In genomic region chr4:184344899-184345572, GRCh38 we compare ENCODE assay signal across 1 cellular context.
TF ChIP-seq lines count a peak whose summit lies in the region.

No MANE protein-coding gene starts in this region.

TF ChIP-seq in GM12878, 131 proteins besides CTCF, POLR2A, EP300 and RAD21 (continued from another document):
- TF ChIP-seq NKRF (conservative IDR thresholded peaks at IDR 0.05) (no peak), SREBF2 (IDR thresholded peaks at IDR 0.05; ENCODE audit: low read length) (no peak), MTA2 (IDR thresholded peaks at IDR 0.05; ENCODE audit: low read depth) (no peak), PKNOX1 (IDR thresholded peaks at IDR 0.05) (no peak; the same call in 1 of the 2 replicates), NBN (IDR thresholded peaks at IDR 0.05) (no peak), RCOR1 (conservative IDR thresholded peaks at IDR 0.05; ENCODE audit: low read depth, low read length) (0 out of 2 replicates have a peak, but pooled peaks have one; percentile 6), MAX (IDR thresholded peaks at IDR 0.05; ENCODE audit: low read depth, low read length) (peak; percentile 82), SMARCA5 (IDR thresholded peaks at IDR 0.05) (no peak), HDAC2 (IDR thresholded peaks at IDR 0.05) (no peak), CHD2 (IDR thresholded peaks at IDR 0.05; ENCODE audit: borderline replicate concordance, low read depth, low read length) (no peak), ZNF687 (IDR thresholded peaks at IDR 0.05) (peak; percentile 87), TCF3 (IDR thresholded peaks at IDR 0.05; ENCODE audit: borderline replicate concordance, insufficient read depth, low read depth, low read length) (0 out of 2 replicates have a peak, but pooled peaks have one; percentile 36), MYC (IDR thresholded peaks at IDR 0.05; ENCODE audit: insufficient read depth, insufficient read length, insufficient replicate concordance, low read length, severe bottlenecking) (no peak), YBX1 (IDR thresholded peaks at IDR 0.05) (no peak), IKZF1 (conservative IDR thresholded peaks at IDR 0.05) (peak; percentile 35), ZNF592 (IDR thresholded peaks at IDR 0.05) (peak; percentile 68; the same call in 1 of the 2 replicates), BCL3 (IDR thresholded peaks at IDR 0.05; ENCODE audit: borderline replicate concordance, insufficient read depth, low read depth, low read length, poor library complexity, severe bottlenecking) (no peak), ZNF24 (IDR thresholded peaks at IDR 0.05) (no peak), SREBF1 (IDR thresholded peaks at IDR 0.05; ENCODE audit: low read length) (no peak), SUPT20H (IDR thresholded peaks at IDR 0.05; ENCODE audit: borderline replicate concordance, control insufficient read depth, low read depth, low read length) (no peak), RB1 (IDR thresholded peaks at IDR 0.05; ENCODE audit: borderline replicate concordance) (no peak), USF1 (IDR thresholded peaks at IDR 0.05; ENCODE audit: borderline replicate concordance, extremely low read length, insufficient read depth, low read depth, low read length) (no peak), EZH2 (IDR thresholded peaks at IDR 0.05; ENCODE audit: borderline replicate concordance, control insufficient read depth, low read depth, low read length) (no peak), MXI1 (IDR thresholded peaks at IDR 0.05; ENCODE audit: low read depth, low read length) (no peak), KLF5 (IDR thresholded peaks at IDR 0.05; ENCODE audit: partially characterized antibody) (no peak), STAT3 (IDR thresholded peaks at IDR 0.05; ENCODE audit: low read depth, low read length) (no peak), SPI1 (IDR thresholded peaks at IDR 0.05; ENCODE audit: borderline replicate concordance, insufficient read depth, low read depth, low read length) (no peak), IKZF2 (IDR thresholded peaks at IDR 0.05) (peak in 1 of 2 experiments; percentile 30; a peak in 1 of 4 replicates), EED (IDR thresholded peaks at IDR 0.05; ENCODE audit: low read depth) (peak; percentile 33; the same call in 1 of the 2 replicates), ZBED1 (IDR thresholded peaks at IDR 0.05; ENCODE audit: borderline replicate concordance) (no peak)
